ENCODE assay signal across 1 cellular context in genomic region chr1:3533051-3534048, GRCh38.
TF ChIP-seq lines count a peak whose summit lies in the region.

No MANE protein-coding gene starts in this region.

TF ChIP-seq in HepG2, 621 proteins besides CTCF, POLR2A, EP300 and RAD21 (continued from another document):
- TF ChIP-seq HNF1A (IDR thresholded peaks at IDR 0.05; ENCODE audit: low read depth) (no peak), HNF1A (CRISPR knock-in tag; IDR thresholded peaks at IDR 0.05; ENCODE audit: borderline replicate concordance) (no peak), RBM22 (optimal IDR thresholded peaks at IDR 0.05; ENCODE audit: low read length) (peak; percentile 91), IKZF4 (CRISPR knock-in tag; IDR thresholded peaks at IDR 0.05; ENCODE audit: borderline replicate concordance, low read depth, not compliant biosample characterization) (no peak), POLR2G (IDR thresholded peaks at IDR 0.05; ENCODE audit: low read depth, low read length) (peak; percentile 15; the same call in 1 of the 2 replicates)
